8 cellular contexts compared by ENCODE assay signal in the genomic region with DNA sequence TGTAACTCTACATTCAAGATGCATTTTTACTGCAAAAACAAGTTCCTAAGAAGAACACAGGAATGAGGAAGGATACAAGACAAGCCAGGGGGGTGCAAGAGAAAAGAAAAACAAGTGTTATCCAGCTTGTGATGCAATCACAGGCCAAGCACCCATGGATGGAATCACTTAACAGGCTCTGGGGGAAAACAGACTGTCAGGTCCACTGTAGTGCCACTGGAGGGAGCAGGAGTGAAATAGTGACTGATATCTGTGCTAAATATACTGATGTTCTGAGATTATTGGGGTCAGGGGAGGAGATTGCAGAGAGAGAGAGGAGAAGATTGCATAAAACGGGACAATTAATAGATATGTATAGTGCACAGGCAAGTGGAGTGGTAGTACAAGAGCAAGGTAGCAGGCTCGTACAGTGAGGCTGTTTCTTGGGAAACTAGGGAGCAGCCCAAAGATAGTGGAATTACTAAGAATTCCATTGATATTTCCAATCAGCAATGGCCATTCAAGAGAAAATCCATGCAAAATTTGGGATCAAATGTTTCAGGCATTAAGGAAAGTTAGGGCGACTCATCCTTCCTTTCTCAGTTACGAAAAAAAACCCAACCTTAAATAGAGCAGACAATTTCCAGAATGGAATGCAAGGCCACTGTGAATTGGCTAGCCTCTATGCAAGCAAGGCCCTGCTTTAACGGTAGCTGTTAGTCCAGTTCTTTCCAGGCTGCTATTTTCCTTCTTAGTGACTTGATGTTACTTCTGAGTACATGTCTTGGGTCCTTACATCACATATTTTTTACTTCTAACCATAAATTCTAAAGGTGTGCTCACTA. TPM values are rescaled to one million over a fixed set of nuclear protein-coding genes. Genes with fewer than 3 reads are reported as not detected.
DNase-seq lines count a peak whose midpoint lies in the region; TF ChIP-seq lines count a peak whose summit lies in the region.

No MANE protein-coding gene starts in this region.

- TF ChIP-seq CTCF in osteoblast (IDR thresholded peaks at IDR 0.05; ENCODE audit: extremely low read depth, low read depth, low read length): peak; percentile 81

- no peaks in the 10 kb centered on the region for H3K36me3 Mint-ChIP-seq in activated CD4-positive, alpha-beta memory T cell treated with anti-CD3 and anti-CD28 coated beads, Interleukin-2, amount 10 ng/mL, durations not matched to agents 7 days and 5 days (ENCODE audit: low read depth)
- no peaks in the 10 kb centered on the region for H3K36me3 Mint-ChIP-seq in CD8-positive, alpha-beta memory T cell

- no peak overlapping the region for H3K27ac Mint-ChIP-seq in activated CD4-positive, alpha-beta memory T cell treated with anti-CD3 and anti-CD28 coated beads, Interleukin-2, amount 10 ng/mL, durations not matched to agents 7 days and 5 days
- H3K27ac Mint-ChIP-seq in CD8-positive, alpha-beta memory T cell: peak overlapping the region in 1 of 8 donors; percentile 36

- no peaks in the 10 kb centered on the region for H3K27me3 ChIP-seq in osteoblast (ENCODE audit: insufficient read depth, low read length)
- H3K27me3 ChIP-seq in CD8-positive, alpha-beta memory T cell (ENCODE audit: insufficient read depth, low read length, poor library complexity, severe bottlenecking): no peaks in the 10 kb centered on the region

- peaks cover 9% of the 10 kb centered on the region for H3K27me3 Mint-ChIP-seq in activated CD4-positive, alpha-beta memory T cell treated with anti-CD3 and anti-CD28 coated beads, Interleukin-2, amount 10 ng/mL, durations not matched to agents 7 days and 5 days
- H3K27me3 Mint-ChIP-seq in CD8-positive, alpha-beta memory T cell: peaks cover 3 to 20% of the 10 kb centered on the region in 2 donors

- POLR2A ChIA-PET in activated CD4-positive, alpha-beta memory T cell treated with anti-CD3 and anti-CD28 coated beads, Interleukin-2, amount 10 ng/mL, durations not matched to agents 7 days and 5 days (lab: Charles Lee): no interaction called here
- POLR2A ChIA-PET in CD8-positive, alpha-beta memory T cell (lab: Charles Lee): no interaction called here

- peaks cover 5% of the 10 kb centered on the region for H3K9me3 ChIP-seq in osteoblast (ENCODE audit: low read depth, low read length)
- no peaks in the 10 kb centered on the region for H3K9me3 ChIP-seq in CD8-positive, alpha-beta memory T cell (ENCODE audit: low read length)

- peak overlapping the region; percentile 72 for H3K27ac ChIP-seq in osteoblast (ENCODE audit: low read depth, low read length)
- H3K27ac ChIP-seq in CD8-positive, alpha-beta memory T cell (ENCODE audit: low read depth, low read length): no peak overlapping the region

- DNase-seq in ELR (ENCODE audit: low read depth) (peak; percentile 79), NCI-H226 (peak; percentile 73), epidermal melanocyte (ENCODE audit: insufficient read length, low spot score) (peak; percentile 37), osteoblast (ENCODE audit: insufficient read length, low spot score, missing footprints) (peak; percentile 71)
- DNase-seq in central memory CD4-positive, alpha-beta T cell: no peak
- no peak for DNase-seq in activated CD4-positive, alpha-beta memory T cell treated with anti-CD3 and anti-CD28 coated beads, Interleukin-2, amount 10 ng/mL, durations not matched to agents 7 days and 5 days
- no peak for DNase-seq in CD8-positive, alpha-beta memory T cell
- DNase-seq in stimulated activated naive CD4-positive, alpha-beta T cell treated with Interleukin-2 at 50 U/mL for 16 hours (lab: John Stamatoyannopoulos, UW): no peak

- no peaks in the 10 kb centered on the region for H4K20me1 ChIP-seq in osteoblast (ENCODE audit: insufficient read depth, low read length)

- H3K79me2 ChIP-seq in osteoblast (ENCODE audit: insufficient read depth, low read length): no peaks in the 10 kb centered on the region

- H3K4me1 ChIP-seq in osteoblast (ENCODE audit: insufficient read depth, low read length): peaks cover 50% of the 10 kb centered on the region
- H3K4me1 ChIP-seq in CD8-positive, alpha-beta memory T cell (ENCODE audit: insufficient read depth, low read length): no peaks in the 10 kb centered on the region

- H3K36me3 ChIP-seq in osteoblast (ENCODE audit: insufficient read depth, low read length): no peaks in the 10 kb centered on the region
- H3K36me3 ChIP-seq in CD8-positive, alpha-beta memory T cell (ENCODE audit: insufficient read depth, low read length): no peaks in the 10 kb centered on the region

- H2AFZ ChIP-seq in osteoblast (ENCODE audit: low read length): no peak overlapping the region

- peak overlapping the region; percentile 3 for H3K4me3 ChIP-seq in osteoblast (ENCODE audit: insufficient read depth, low read length)
- no peak overlapping the region for H3K4me3 ChIP-seq in CD8-positive, alpha-beta memory T cell (ENCODE audit: low read length)

- no peaks in the 10 kb centered on the region for H3K4me1 Mint-ChIP-seq in activated CD4-positive, alpha-beta memory T cell treated with anti-CD3 and anti-CD28 coated beads, Interleukin-2, amount 10 ng/mL, durations not matched to agents 7 days and 5 days
- H3K4me1 Mint-ChIP-seq in CD8-positive, alpha-beta memory T cell: no peaks in the 10 kb centered on the region

- no peaks in the 10 kb centered on the region for H3K9me3 Mint-ChIP-seq in activated CD4-positive, alpha-beta memory T cell treated with anti-CD3 and anti-CD28 coated beads, Interleukin-2, amount 10 ng/mL, durations not matched to agents 7 days and 5 days
- H3K9me3 Mint-ChIP-seq in CD8-positive, alpha-beta memory T cell: peaks cover 0 to 6% (median 3%) of the 10 kb centered on the region in 5 donors

- CTCF ChIA-PET in activated CD4-positive, alpha-beta memory T cell treated with anti-CD3 and anti-CD28 coated beads, Interleukin-2, amount 10 ng/mL, durations not matched to agents 7 days and 5 days (lab: Charles Lee): interaction anchor here (1.0 to 2.7 kb wide), 6 partner anchors 17 to 146 kb away, joined by 3 to 60 read pairs (median 5); a partner anchor contains a TSS
- CTCF ChIA-PET in CD8-positive, alpha-beta memory T cell (lab: Charles Lee): interaction anchor here (4.2 kb wide), 1 partner anchor 144 kb away, joined by 49 read pairs; no protein-coding TSS in a partner anchor

- no peak overlapping the region for H3K4me3 Mint-ChIP-seq in activated CD4-positive, alpha-beta memory T cell treated with anti-CD3 and anti-CD28 coated beads, Interleukin-2, amount 10 ng/mL, durations not matched to agents 7 days and 5 days
- no peak overlapping the region for H3K4me3 Mint-ChIP-seq in CD8-positive, alpha-beta memory T cell

- peak overlapping the region; percentile 40 for H3K4me2 ChIP-seq in osteoblast (ENCODE audit: insufficient read depth, low read length)

RNA-seq across cellular contexts. Expression of a gene that starts 52.2 kb away (rescaled TPM):
- 3.6 and 4.1 TPM in 2 replicates for total RNA-seq in osteoblast
- total RNA-seq in activated CD4-positive, alpha-beta memory T cell treated with anti-CD3 and anti-CD28 coated beads, Interleukin-2, amount 10 ng/mL, durations not matched to agents 7 days and 5 days: 1 to 10 TPM in 1 of 2 experiments, under 1 TPM in 1; 0.45 to 1.0 TPM
- 1 to 10 TPM; 1.6 to 1.8 TPM for total RNA-seq in CD8-positive, alpha-beta memory T cell
- polyA plus RNA-seq in CD8-positive, alpha-beta memory T cell: 1.1 TPM

RNA-seq across cellular contexts. Expression of a gene that starts 53.7 kb away (rescaled TPM):
- 1.2 and 1.8 TPM in 2 replicates for total RNA-seq in osteoblast
- total RNA-seq in activated CD4-positive, alpha-beta memory T cell treated with anti-CD3 and anti-CD28 coated beads, Interleukin-2, amount 10 ng/mL, durations not matched to agents 7 days and 5 days: not detected
- total RNA-seq in CD8-positive, alpha-beta memory T cell: not detected
- polyA plus RNA-seq in CD8-positive, alpha-beta memory T cell: not detected

Comparison
In these comparisons a context has a peak if more than half of its experiments do, and no peak if none do; other contexts are left out.
1. DNase-seq: peak in ELR (single experiment), NCI-H226 (single experiment), epidermal melanocyte (single experiment) and osteoblast (single experiment); none in central memory CD4-positive, alpha-beta T cell (single experiment), activated CD4-positive, alpha-beta memory T cell treated with anti-CD3 and anti-CD28 coated beads, Interleukin-2, amount 10 ng/mL, durations not matched to agents 7 days and 5 days (single experiment), CD8-positive, alpha-beta memory T cell (0 of 5) and stimulated activated naive CD4-positive, alpha-beta T cell treated with Interleukin-2 at 50 U/mL for 16 hours (single experiment).